Comparison of ENCODE assay signal across 1 cellular context in genomic region chr9:9912459-9912858, GRCh38.
TF ChIP-seq lines count a peak whose summit lies in the region.

No MANE protein-coding gene starts in this region.

TF ChIP-seq in SK-N-SH treated with all-trans-retinoic acid at 6 μM for 48 hours, 23 proteins besides CTCF, POLR2A, EP300 and RAD21 (continued from another document):
- TF ChIP-seq CREB5 (CRISPR knock-in tag; IDR thresholded peaks at IDR 0.05; ENCODE audit: low read depth), result no peak
- TF ChIP-seq TSHZ2 (CRISPR knock-in tag; IDR thresholded peaks at IDR 0.05), result no peak
- TF ChIP-seq TCF4 (CRISPR knock-in tag; IDR thresholded peaks at IDR 0.05; ENCODE audit: borderline replicate concordance), result no peak
- TF ChIP-seq PPARA (CRISPR knock-in tag; IDR thresholded peaks at IDR 0.05; ENCODE audit: borderline replicate concordance), result no peak
